ENCODE assay signal across 21 cellular contexts in genomic region chr18:8333961-8334360, GRCh38.
"Had no signal": no experiment of that assay in that cellular context is flagged by ENCODE, and none has a peak within 500 bp of the region (broad histone marks: within the 10 kb centered on the region; RNA-seq: fewer than 3 reads in every experiment).

No MANE protein-coding gene starts in this region.

- ATAC-seq: activated CD4-positive, CD25-positive, alpha-beta regulatory T cell treated with anti-CD3 and anti-CD28 coated beads, Interleukin-2, amount 50 U/mL, for 24 hours; body of pancreas; esophagus mucosa; left lobe of liver; right lobe of liver; stimulated activated effector memory CD8-positive, alpha-beta T cell treated with anti-CD3 and anti-CD28 coated beads, Interleukin-12 subunit alpha, Interleukin-12 subunit beta, amount 100 ng/mL, for 72 hours had no signal

- H3K27ac ChIP-seq: body of pancreas, right lobe of liver, skin epidermis, testis, vagina had no signal

- DNase-seq: activated CD4-positive, alpha-beta T cell treated with anti-CD3 and anti-CD28 coated beads, Interleukin-2, amount 50 U/mL, for 1 hour; activated gamma-delta T cell treated with Interleukin-2 at 50 U/mL for 16 hours; activated T-cell treated with anti-CD3 and anti-CD28 coated beads, Interleukin-2, amount 50 U/mL, for 1 hour; anterior cingulate cortex; body of pancreas; dermis blood vessel endothelial cell; effector memory CD4-positive, alpha-beta T cell; foreskin melanocyte; immature natural killer cell; naive B cell; occipital lobe; right lobe of liver; stimulated activated CD4-positive, alpha-beta T cell treated with anti-CD3 and anti-CD28 coated beads, Interleukin-2, amount 100 ng/mL, for 24 hours; testis; trophoblast cell had no signal
